ENCODE assay signal across 2 cellular contexts in the genomic region with DNA sequence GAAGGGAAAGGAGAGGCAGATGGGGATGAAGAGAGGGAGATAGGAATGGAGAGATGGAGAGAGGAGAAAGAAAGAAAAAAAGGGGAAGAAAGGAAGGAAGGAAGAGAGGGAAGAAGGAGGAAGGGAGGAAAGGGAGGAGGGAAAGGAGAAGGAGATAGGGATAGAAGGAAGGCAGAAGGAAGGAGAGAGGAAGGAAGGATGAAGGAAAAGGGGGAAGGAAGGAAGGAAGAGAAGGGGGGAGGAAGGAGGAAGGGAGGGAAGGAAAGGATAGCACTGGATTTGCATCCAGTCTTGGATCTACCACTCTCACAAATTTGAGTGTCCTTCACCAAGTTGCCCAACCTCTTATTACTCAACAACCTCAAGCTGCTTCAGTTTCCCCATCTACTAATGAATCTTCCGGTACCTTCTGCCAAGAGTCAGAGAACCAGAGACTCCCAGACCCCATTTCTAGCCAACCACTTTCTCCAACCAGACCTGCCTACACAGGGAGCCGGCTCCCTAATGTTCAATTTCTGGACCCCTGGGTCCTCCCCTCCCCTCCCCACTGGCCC.
TF ChIP-seq lines count a peak whose summit lies in the region.

No MANE protein-coding gene starts in this region.

TF ChIP-seq in HEK293, 187 proteins besides CTCF, POLR2A, EP300 and RAD21 (continued from another document):
- TF ChIP-seq, protein P1, sequence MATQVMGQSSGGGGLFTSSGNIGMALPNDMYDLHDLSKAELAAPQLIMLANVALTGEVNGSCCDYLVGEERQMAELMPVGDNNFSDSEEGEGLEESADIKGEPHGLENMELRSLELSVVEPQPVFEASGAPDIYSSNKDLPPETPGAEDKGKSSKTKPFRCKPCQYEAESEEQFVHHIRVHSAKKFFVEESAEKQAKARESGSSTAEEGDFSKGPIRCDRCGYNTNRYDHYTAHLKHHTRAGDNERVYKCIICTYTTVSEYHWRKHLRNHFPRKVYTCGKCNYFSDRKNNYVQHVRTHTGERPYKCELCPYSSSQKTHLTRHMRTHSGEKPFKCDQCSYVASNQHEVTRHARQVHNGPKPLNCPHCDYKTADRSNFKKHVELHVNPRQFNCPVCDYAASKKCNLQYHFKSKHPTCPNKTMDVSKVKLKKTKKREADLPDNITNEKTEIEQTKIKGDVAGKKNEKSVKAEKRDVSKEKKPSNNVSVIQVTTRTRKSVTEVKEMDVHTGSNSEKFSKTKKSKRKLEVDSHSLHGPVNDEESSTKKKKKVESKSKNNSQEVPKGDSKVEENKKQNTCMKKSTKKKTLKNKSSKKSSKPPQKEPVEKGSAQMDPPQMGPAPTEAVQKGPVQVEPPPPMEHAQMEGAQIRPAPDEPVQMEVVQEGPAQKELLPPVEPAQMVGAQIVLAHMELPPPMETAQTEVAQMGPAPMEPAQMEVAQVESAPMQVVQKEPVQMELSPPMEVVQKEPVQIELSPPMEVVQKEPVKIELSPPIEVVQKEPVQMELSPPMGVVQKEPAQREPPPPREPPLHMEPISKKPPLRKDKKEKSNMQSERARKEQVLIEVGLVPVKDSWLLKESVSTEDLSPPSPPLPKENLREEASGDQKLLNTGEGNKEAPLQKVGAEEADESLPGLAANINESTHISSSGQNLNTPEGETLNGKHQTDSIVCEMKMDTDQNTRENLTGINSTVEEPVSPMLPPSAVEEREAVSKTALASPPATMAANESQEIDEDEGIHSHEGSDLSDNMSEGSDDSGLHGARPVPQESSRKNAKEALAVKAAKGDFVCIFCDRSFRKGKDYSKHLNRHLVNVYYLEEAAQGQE (tag by site-specific recombination; IDR thresholded peaks at IDR 0.05), result no peak
- TF ChIP-seq ZNF169 (tag by site-specific recombination; IDR thresholded peaks at IDR 0.05) (0 out of 2 replicates have a peak, but pooled peaks have one; percentile 20), KLF9 (tag by site-specific recombination; IDR thresholded peaks at IDR 0.05; ENCODE audit: low read depth) (no peak), ZNF112 (tag by site-specific recombination; IDR thresholded peaks at IDR 0.05) (no peak), MEIS1 (CRISPR knock-in tag; IDR thresholded peaks at IDR 0.05; ENCODE audit: borderline replicate concordance) (no peak), MZF1 (tag by site-specific recombination; IDR thresholded peaks at IDR 0.05; ENCODE audit: borderline replicate concordance) (no peak)

TF ChIP-seq in neural cell, 6 proteins besides CTCF, POLR2A, EP300 and RAD21 (continued from another document):
- TF ChIP-seq POLR2AphosphoS5 (IDR thresholded peaks at IDR 0.05) (no peak), SMC3 (conservative IDR thresholded peaks at IDR 0.05; ENCODE audit: poor library complexity) (no peak)
